In genomic region chr22:45671783-45672563, GRCh38 we compare ENCODE assay signal across 8 cellular contexts. TPM values are rescaled to one million over a fixed set of nuclear protein-coding genes. Genes with fewer than 3 reads are reported as not detected.
A peak's percentile ranks its signal among the peaks of the same experiment; 100 is the strongest.
DNase-seq lines count a peak whose midpoint lies in the region; ATAC-seq and TF ChIP-seq lines count a peak whose summit lies in the region.

Gene ATXN10, plus strand, starts transcription at chr22:45671834. Its CDS starts 230 bp downstream, at chr22:45672064.

- H4K20me1 ChIP-seq in KMS-11 (ENCODE audit: insufficient read depth) = no peaks in the 10 kb centered on the region

- peaks cover 46% of the 10 kb centered on the region for H3K79me2 ChIP-seq in KMS-11 (ENCODE audit: insufficient read depth, low read depth)

- H3K4me1 ChIP-seq in KMS-11 (ENCODE audit: low read depth, poor library complexity, severe bottlenecking) (peaks cover 17% of the 10 kb centered on the region), foreskin keratinocyte (peaks cover 4% of the 10 kb centered on the region)

- ATAC-seq in GM21360 (IDR thresholded peaks at IDR 0.05; ENCODE audit: unreplicated experiment) (peak; percentile 52), foreskin keratinocyte (peak; percentile 73)
- peak; percentile 86 for ATAC-seq in stimulated activated naive CD8-positive, alpha-beta T cell treated with anti-CD3 and anti-CD28 coated beads, Interleukin-15, amount 100 ng/mL, for 72 hours

- no peaks in the 10 kb centered on the region for H3K36me3 ChIP-seq in KMS-11 (ENCODE audit: insufficient read depth)

- peak within 1 kb of the TSS; percentile 91 for H3K4me3 Mint-ChIP-seq in neural crest cell
- peak within 1 kb of the TSS; percentile 97 for H3K4me3 Mint-ChIP-seq in stimulated activated naive CD8-positive, alpha-beta T cell treated with anti-CD3 and anti-CD28 coated beads, Interleukin-15, amount 100 ng/mL, for 72 hours

- H3K27me3 ChIP-seq in KMS-11 (ENCODE audit: insufficient read depth, low read depth) (no peaks in the 10 kb centered on the region), foreskin keratinocyte (no peaks in the 10 kb centered on the region)

- peak within 1 kb of the TSS; percentile 35 for H3K4me3 ChIP-seq in KMS-11 (IDR thresholded peaks at IDR 0.05; ENCODE audit: insufficient read depth, low read depth, low read length)

- peak within 1 kb of the TSS; percentile 97 for H3K9ac ChIP-seq in KMS-11

- peaks cover 9% of the 10 kb centered on the region for H3K27me3 Mint-ChIP-seq in neural crest cell (ENCODE audit: low read depth)
- no peaks in the 10 kb centered on the region for H3K27me3 Mint-ChIP-seq in stimulated activated naive CD8-positive, alpha-beta T cell treated with anti-CD3 and anti-CD28 coated beads, Interleukin-15, amount 100 ng/mL, for 72 hours

- H3K36me3 Mint-ChIP-seq in neural crest cell (ENCODE audit: low read depth) = no peaks in the 10 kb centered on the region

- no peak for TF ChIP-seq CTCF in KMS-11 (conservative IDR thresholded peaks at IDR 0.05; ENCODE audit: low read depth, low read length)
- no peak for TF ChIP-seq CTCF in foreskin keratinocyte (conservative IDR thresholded peaks at IDR 0.05)
- no peak for TF ChIP-seq CTCF in neural crest cell (conservative IDR thresholded peaks at IDR 0.05)

- peak within 1 kb of the TSS; percentile 89 for H2AFZ ChIP-seq in KMS-11 (ENCODE audit: low read depth)

- peak within 1 kb of the TSS; percentile 95 for H3K27ac Mint-ChIP-seq in neural crest cell (ENCODE audit: unreplicated experiment)
- peak within 1 kb of the TSS; percentile 96 to 99 for H3K27ac Mint-ChIP-seq in stimulated activated naive CD8-positive, alpha-beta T cell treated with anti-CD3 and anti-CD28 coated beads, Interleukin-15, amount 100 ng/mL, for 72 hours

- DNase-seq in CD1c-positive myeloid dendritic cell (ENCODE audit: extremely low spot score) (peak; percentile 74), SHP77 (lab: John Stamatoyannopoulos, UW) (peak; percentile 74 to 86), activated gamma-delta T cell (lab: John Stamatoyannopoulos, UW) (peak; percentile 39), foreskin keratinocyte (peak; percentile 37 to 58), neural crest cell (ENCODE audit: low read depth, low spot score) (peak; percentile 83)
- peak; percentile 69 to 72 for DNase-seq in stimulated activated naive CD8-positive, alpha-beta T cell treated with anti-CD3 and anti-CD28 coated beads, Interleukin-15, amount 100 ng/mL, for 72 hours

- peak within 1 kb of the TSS; percentile 92 for H3K4me2 ChIP-seq in KMS-11

- H3K4me1 Mint-ChIP-seq in neural crest cell = peaks cover 27% of the 10 kb centered on the region
- peaks cover 44% of the 10 kb centered on the region for H3K4me1 Mint-ChIP-seq in stimulated activated naive CD8-positive, alpha-beta T cell treated with anti-CD3 and anti-CD28 coated beads, Interleukin-15, amount 100 ng/mL, for 72 hours

- no peaks in the 10 kb centered on the region for H3K9me3 Mint-ChIP-seq in neural crest cell
- H3K9me3 Mint-ChIP-seq in stimulated activated naive CD8-positive, alpha-beta T cell treated with anti-CD3 and anti-CD28 coated beads, Interleukin-15, amount 100 ng/mL, for 72 hours = no peaks in the 10 kb centered on the region

- H3K27ac ChIP-seq in KMS-11 (peak within 1 kb of the TSS; percentile 64), foreskin keratinocyte (peak within 1 kb of the TSS; percentile 87)

RNA-seq across cellular contexts. Expression of gene ATXN10, which starts in this region (rescaled TPM):
- total RNA-seq in foreskin keratinocyte (92.5 and 97.3 TPM in 2 replicates), neural crest cell (219 and 232 TPM in 2 replicates)
- polyA plus RNA-seq in foreskin keratinocyte = 127 and 159 TPM in 2 replicates

Comparison
In these comparisons a context has a peak if more than half of its experiments do, and no peak if none do; other contexts are left out.
1. Peak in every context shown above with its lines: DNase-seq, ATAC-seq, H3K4me3 ChIP-seq and H3K27ac ChIP-seq.